10 cellular contexts compared by ENCODE assay signal in the genomic region with DNA sequence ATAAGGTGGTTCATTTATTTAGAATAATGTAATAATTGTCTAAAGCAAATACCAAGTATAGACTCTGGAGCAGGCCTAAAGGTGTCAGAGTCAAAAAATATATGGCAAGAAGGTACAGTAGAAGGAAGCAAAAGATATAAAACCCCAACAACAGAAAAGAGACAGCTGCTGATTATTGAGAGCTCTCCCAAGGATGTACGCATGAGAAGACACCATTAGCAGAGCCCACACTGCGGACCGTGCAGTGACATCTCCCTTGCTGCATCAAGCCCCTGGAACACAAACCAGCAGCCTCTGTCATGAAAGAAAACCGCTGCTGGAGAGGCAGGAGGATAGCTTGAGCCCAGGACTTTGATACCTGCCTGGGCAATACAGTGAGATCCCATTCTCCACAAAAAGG. TPM values are rescaled to one million over a fixed set of nuclear protein-coding genes. Genes with fewer than 3 reads are reported as not detected.
"Had no signal": no experiment of that assay in that cellular context is flagged by ENCODE, and none has a peak within 500 bp of the region (broad histone marks: within the 10 kb centered on the region; RNA-seq: fewer than 3 reads in every experiment).

No MANE protein-coding gene starts in this region.

- H3K36me3 ChIP-seq: HAP-1 had no signal

- DNase-seq: GM23248, GOT3, H7, HFFc6 had no signal

- FAIRE-seq: HepG2 had no signal

- H2AFZ ChIP-seq: GM23248 had no signal

- H3K4me1 ChIP-seq: HAP-1 had no signal

- H3K27ac ChIP-seq: GM23248, HL-60 had no signal

- H3K4me3 ChIP-seq: GM23248, HAP-1 had no signal

- H3K9ac ChIP-seq: GM23248 had no signal

- ATAC-seq: HCT116, HepG2 had no signal

RNA-seq across cellular contexts. Expression of gene SLC6A20, which starts 18.0 kb away (rescaled TPM):
- total RNA-seq: GM23248, H4, HepG2, HFFc6, HT1080 had no signal
- polyA plus RNA-seq: GM23248, HepG2 had no signal
